In genomic region chr14:41343857-41344256, GRCh38 we compare ENCODE assay signal across 7 cellular contexts.
"Had no signal": no experiment of that assay in that cellular context is flagged by ENCODE, and none has a peak within 500 bp of the region (broad histone marks: within the 10 kb centered on the region; RNA-seq: fewer than 3 reads in every experiment).

No MANE protein-coding gene starts in this region.

- FAIRE-seq: H1, H54, K562 had no signal

- H3K4me3 ChIP-seq: GM23338, K562 had no signal

- H3K4me2 ChIP-seq: GM23338 had no signal

- ATAC-seq: GM23338, K562 had no signal

- H2AFZ ChIP-seq: GM23338 had no signal

- H3K4me1 Mint-ChIP-seq: GM23338, H9 had no signal

- DNase-seq: H9, HCEC 1CT, IMR-90 had no signal

- H3K9me3 Mint-ChIP-seq: H9 had no signal

- H3K4me3 Mint-ChIP-seq: GM23338, H9 had no signal

- H3K27ac Mint-ChIP-seq: GM23338, H9 had no signal
